ENCODE assay signal across 8 cellular contexts in the genomic region with DNA sequence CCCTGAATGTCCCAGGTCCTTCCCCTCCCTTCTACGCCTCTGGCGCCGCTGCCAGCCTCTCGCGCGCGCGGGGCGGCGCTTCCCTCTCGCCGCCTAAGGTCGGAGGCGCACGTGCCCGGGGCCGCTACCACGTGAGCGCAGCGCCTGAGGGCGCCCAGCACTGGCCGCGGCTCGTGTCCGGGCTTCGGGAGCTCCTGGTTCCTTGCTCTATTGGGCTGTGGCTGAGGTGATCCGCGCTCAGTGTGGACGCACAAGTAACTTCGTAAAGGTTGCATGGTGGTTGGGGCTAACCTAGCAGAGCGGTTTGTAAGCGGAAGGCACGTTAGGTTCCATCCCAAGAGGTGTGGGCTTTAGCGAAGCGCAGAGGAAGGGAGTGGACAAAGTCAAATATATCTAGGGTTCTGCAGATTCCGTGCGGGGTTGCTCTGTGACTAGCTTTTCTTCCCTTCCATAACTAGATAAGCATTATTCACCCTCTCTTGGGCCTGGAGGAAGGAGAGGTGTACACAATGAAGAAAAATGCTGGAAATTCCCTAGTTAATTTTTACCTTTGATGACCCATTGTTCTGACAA. TPM values are rescaled to one million over a fixed set of nuclear protein-coding genes. Genes with fewer than 3 reads are reported as not detected.
DNase-seq lines count a peak whose midpoint lies in the region; ATAC-seq and TF ChIP-seq lines count a peak whose summit lies in the region.

No MANE protein-coding gene starts in this region.

- H3K4me1 ChIP-seq in RWPE2 (ENCODE audit: insufficient read depth, poor library complexity, severe bottlenecking) (peaks cover 8% of the 10 kb centered on the region), cardiac muscle cell (ENCODE audit: low read depth) (peaks cover 8% of the 10 kb centered on the region), trophoblast cell (ENCODE audit: control insufficient read depth in 1 of 2, insufficient read depth in 2 of 2, low read length in 2 of 2) (peaks cover 14 to 18% of the 10 kb centered on the region in 2 experiments), SJCRH30 (no peaks in the 10 kb centered on the region)

- H3K79me1 ChIP-seq in trophoblast cell (ENCODE audit: low read length): no peaks in the 10 kb centered on the region

- peak; percentile 50 for ATAC-seq in RWPE2 (ENCODE audit: low read depth)
- ATAC-seq in GM18505 (IDR thresholded peaks at IDR 0.05; ENCODE audit: unreplicated experiment): no peak
- ATAC-seq in GM21360 (IDR thresholded peaks at IDR 0.05; ENCODE audit: unreplicated experiment): no peak

- H3K9me3 ChIP-seq in RWPE2 (ENCODE audit: severe bottlenecking) (no peaks in the 10 kb centered on the region), cardiac muscle cell (ENCODE audit: low read depth) (no peaks in the 10 kb centered on the region), trophoblast cell (ENCODE audit: insufficient read depth, low read depth, low read length) (no peaks in the 10 kb centered on the region), SJCRH30 (replicated peaks) (no peaks in the 10 kb centered on the region)

- no peak overlapping the region for H3K23ac ChIP-seq in trophoblast cell (ENCODE audit: low read length)

- H4K8ac ChIP-seq in trophoblast cell (ENCODE audit: low read depth, low read length): no peak overlapping the region

- H2BK5ac ChIP-seq in trophoblast cell (ENCODE audit: low read depth, low read length, poor library complexity): no peak overlapping the region

- H3K79me2 ChIP-seq in trophoblast cell (ENCODE audit: control insufficient read depth, insufficient read depth, low read length, poor library complexity): no peaks in the 10 kb centered on the region

- no peak overlapping the region for H3K18ac ChIP-seq in trophoblast cell (ENCODE audit: low read length)

- TF ChIP-seq CTCF in RWPE2 (IDR thresholded peaks at IDR 0.05; ENCODE audit: poor library complexity, severe bottlenecking) (no peak), cardiac muscle cell (IDR thresholded peaks at IDR 0.05; ENCODE audit: low read depth, low read length) (no peak)

- H2AK5ac ChIP-seq in trophoblast cell (ENCODE audit: low read length): no peak overlapping the region

- H3K27me3 ChIP-seq in RWPE2 (ENCODE audit: insufficient read depth, poor library complexity, severe bottlenecking) (no peaks in the 10 kb centered on the region), cardiac muscle cell (peaks cover 65% of the 10 kb centered on the region), trophoblast cell (ENCODE audit: insufficient read depth, low read length) (peaks cover 28% of the 10 kb centered on the region), SJCRH30 (no peaks in the 10 kb centered on the region)

- peak overlapping the region; percentile 55 for H3K27ac ChIP-seq in RWPE2 (ENCODE audit: poor library complexity, severe bottlenecking)
- no peak overlapping the region for H3K27ac ChIP-seq in cardiac muscle cell
- H3K27ac ChIP-seq in trophoblast cell (ENCODE audit: low read depth, low read length): no peak overlapping the region
- H3K27ac ChIP-seq in SJCRH30: no peak overlapping the region

- H3K4me3 ChIP-seq in RWPE2 (ENCODE audit: severe bottlenecking) (peak overlapping the region; percentile 45), cardiac muscle cell (peak overlapping the region; percentile 44), trophoblast cell (ENCODE audit: low read depth, low read length) (no peak overlapping the region), SJCRH30 (no peak overlapping the region)

- no peak overlapping the region for H4K12ac ChIP-seq in trophoblast cell (ENCODE audit: low read depth, low read length)

- no peak overlapping the region for H3K4ac ChIP-seq in trophoblast cell (ENCODE audit: low read depth, low read length)

- TF ChIP-seq POLR2A in GM18505 (IDR thresholded peaks at IDR 0.05; ENCODE audit: borderline replicate concordance, extremely low read depth, insufficient read depth, insufficient read length): no peak

- DNase-seq in DMS53 treated with DMSO at 0.1 percent for 48 hours (lab: John Stamatoyannopoulos, UW; ENCODE audit: unreplicated experiment) (peak; percentile 58), RWPE2 (ENCODE audit: low spot score) (no peak), cardiac muscle cell (ENCODE audit: low read depth in 1 of 2, low spot score in 1 of 2) (peak; percentile 38 to 47), trophoblast cell (peak; percentile 75 to 77), T-helper 2 cell (no peak), SJCRH30 (no peak)

- no peak overlapping the region for H2AFZ ChIP-seq in trophoblast cell (ENCODE audit: insufficient read depth, low read length, poor library complexity)

- H2BK12ac ChIP-seq in trophoblast cell (ENCODE audit: low read length): no peak overlapping the region

- H4K91ac ChIP-seq in trophoblast cell (ENCODE audit: low read depth, low read length): no peak overlapping the region

- no peak overlapping the region for H3K14ac ChIP-seq in trophoblast cell (ENCODE audit: low read length)

- H3K36me3 ChIP-seq in RWPE2 (ENCODE audit: low read depth): no peaks in the 10 kb centered on the region
- no peaks in the 10 kb centered on the region for H3K36me3 ChIP-seq in cardiac muscle cell
- H3K36me3 ChIP-seq in trophoblast cell (ENCODE audit: control insufficient read depth in 1 of 2, insufficient read depth in 2 of 2, low read length in 2 of 2): no peaks in the 10 kb centered on the region
- H3K36me3 ChIP-seq in SJCRH30: no peaks in the 10 kb centered on the region

- no CpG with 5 or more reads among the region's 37 CpGs for WGBS in trophoblast cell (ENCODE audit: extremely low coverage, insufficient coverage, insufficient read length)

- H3K9ac ChIP-seq in trophoblast cell (ENCODE audit: low read length): no peak overlapping the region

- H3K4me2 ChIP-seq in trophoblast cell (ENCODE audit: low read length): peak overlapping the region; percentile 92

- H2BK120ac ChIP-seq in trophoblast cell (ENCODE audit: insufficient read depth, low read length, poor library complexity): no peak overlapping the region

RNA-seq across cellular contexts. Expression of a gene that starts 1.8 kb away (rescaled TPM):
- 0.04 and 0.06 TPM in 2 replicates for total RNA-seq in cardiac muscle cell
- not detected in 2 replicates for polyA plus RNA-seq in cardiac muscle cell
- 0.05 and 0.14 TPM in 2 replicates for polyA plus RNA-seq in trophoblast cell (2013)
- 1.0 and 1.4 TPM in 2 replicates for total RNA-seq in SJCRH30 (2014; rRNA removed; shearing (Covaris generic))

Comparison
In these comparisons a context has a peak if more than half of its experiments do, and no peak if none do; other contexts are left out.
1. DNase-seq: peak in DMS53 treated with DMSO at 0.1 percent for 48 hours (single experiment), cardiac muscle cell (2 of 2) and trophoblast cell (2 of 2); none in RWPE2 (single experiment), T-helper 2 cell (0 of 5) and SJCRH30 (0 of 2).
2. H3K4me3 ChIP-seq: peak in RWPE2 (single experiment) and cardiac muscle cell (single experiment); none in trophoblast cell (single experiment) and SJCRH30 (single experiment).